ENCODE assay signal across 9 cellular contexts in genomic region chr2:12965540-12966269, GRCh38.
A peak's percentile ranks its signal among the peaks of the same experiment; 100 is the strongest.
DNase-seq lines count a peak whose midpoint lies in the region; ATAC-seq and TF ChIP-seq lines count a peak whose summit lies in the region.
"Had no signal": no experiment of that assay in that cellular context is flagged by ENCODE, and none has a peak within 500 bp of the region (broad histone marks: within the 10 kb centered on the region; RNA-seq: fewer than 3 reads in every experiment).

No MANE protein-coding gene starts in this region.

- intact Hi-C loops in PC-3 (cut with micrococcal nuclease) (no loop called here), thyroid gland (cut with DNase I) (no loop called here)

- H3K27ac Mint-ChIP-seq in endothelial cell (ENCODE audit: unreplicated experiment), result peak overlapping the region; percentile 38

- no peaks in the 10 kb centered on the region for H3K9me3 ChIP-seq in PC-3 (ENCODE audit: low read length)
- H3K9me3 ChIP-seq in thyroid gland, result no peaks in the 10 kb centered on the region
- H3K9me3 ChIP-seq in Karpas-422 (ENCODE audit: low read length), result no peaks in the 10 kb centered on the region

- CTCF ChIA-PET in PC-3 (lab: Charles Lee), result interaction anchor here (1.0 kb wide), 1 partner anchor 41 kb away, joined by 4 read pairs; no protein-coding TSS in a partner anchor

- H2AFZ ChIP-seq in PC-3 (ENCODE audit: low read length), result no peak overlapping the region
- no peak overlapping the region for H2AFZ ChIP-seq in Karpas-422 (ENCODE audit: low read length)
- H2AFZ ChIP-seq: parathyroid adenoma had no signal

- H4K20me1 ChIP-seq in PC-3 (ENCODE audit: low read length) (no peaks in the 10 kb centered on the region), Karpas-422 (ENCODE audit: insufficient read depth, low read depth, low read length) (no peaks in the 10 kb centered on the region)

- H3K4me3 Mint-ChIP-seq in endothelial cell (ENCODE audit: unreplicated experiment), result no peak overlapping the region

- H3K4me2 ChIP-seq in PC-3 (ENCODE audit: low read length), result peak overlapping the region; percentile 7; the same call in 1 of the 2 replicates
- H3K4me2 ChIP-seq in Karpas-422 (ENCODE audit: low read depth, low read length, poor library complexity, severe bottlenecking), result no peak overlapping the region

- no peaks in the 10 kb centered on the region for H3K9me2 ChIP-seq in PC-3 (replicated peaks; ENCODE audit: low read length)
- H3K9me2 ChIP-seq in Karpas-422 (replicated peaks; ENCODE audit: insufficient read depth, low read length), result no peaks in the 10 kb centered on the region

- peaks cover 3% of the 10 kb centered on the region for H3K27me3 Mint-ChIP-seq in endothelial cell (ENCODE audit: unreplicated experiment)

- TF ChIP-seq CTCF in PC-3 (conservative IDR thresholded peaks at IDR 0.05; ENCODE audit: low read depth, low read length), result no peak
- no peak for TF ChIP-seq CTCF in endothelial cell (IDR thresholded peaks at IDR 0.05; ENCODE audit: unreplicated experiment)
- no peak for TF ChIP-seq CTCF in thyroid gland (IDR thresholded peaks at IDR 0.05)

- no peaks in the 10 kb centered on the region for H3K36me3 Mint-ChIP-seq in endothelial cell (ENCODE audit: low read depth, unreplicated experiment)

- H3K9me3 Mint-ChIP-seq in endothelial cell (ENCODE audit: unreplicated experiment), result no peaks in the 10 kb centered on the region

- H3K27ac ChIP-seq in PC-3 (ENCODE audit: low read length), result no peak overlapping the region
- H3K27ac ChIP-seq in thyroid gland, result no peak overlapping the region
- no peak overlapping the region for H3K27ac ChIP-seq in Karpas-422 (ENCODE audit: low read length)
- H3K27ac ChIP-seq: parathyroid adenoma had no signal

- TF ChIP-seq POLR2A in thyroid gland (IDR thresholded peaks at IDR 0.05), result no peak

- POLR2A ChIA-PET in PC-3 (lab: Charles Lee; ENCODE audit: unreplicated experiment), result no interaction called here

- H3K27me3 ChIP-seq in PC-3 (ENCODE audit: low read length) (no peaks in the 10 kb centered on the region), thyroid gland (no peaks in the 10 kb centered on the region), Karpas-422 (ENCODE audit: low read length) (no peaks in the 10 kb centered on the region)

- H3K9ac ChIP-seq in PC-3 (ENCODE audit: low read length) (no peak overlapping the region), Karpas-422 (ENCODE audit: low read length) (no peak overlapping the region)
- H3K9ac ChIP-seq: parathyroid adenoma had no signal

- no peaks in the 10 kb centered on the region for H3F3A ChIP-seq in PC-3 (ENCODE audit: low read length, unreplicated experiment)

- peak; percentile 50 for DNase-seq in NCI-H748 (lab: John Stamatoyannopoulos, UW; ENCODE audit: unreplicated experiment)
- DNase-seq in NCI-H748 treated with DMSO at 0.1 percent for 48 hours (lab: John Stamatoyannopoulos, UW), result no peak
- DNase-seq in PC-3, result peak; percentile 72
- DNase-seq in endothelial cell (ENCODE audit: low spot score), result no peak
- DNase-seq in renal cortical epithelial cell (ENCODE audit: low read depth), result peak; percentile 72
- DNase-seq in thyroid gland, result no peak
- no peak for DNase-seq in islet precursor cell
- DNase-seq in Karpas-422, result no peak

- ATAC-seq in PC-3, result peak; percentile 93

- H3K4me3 ChIP-seq in PC-3 (ENCODE audit: low read length) (no peak overlapping the region), thyroid gland (replicated peaks in 1 of 3) (no peak overlapping the region), Karpas-422 (ENCODE audit: low read length) (no peak overlapping the region)

- H3K79me2 ChIP-seq in PC-3 (ENCODE audit: low read length) (no peaks in the 10 kb centered on the region), Karpas-422 (ENCODE audit: low read length) (no peaks in the 10 kb centered on the region)
- H3K79me2 ChIP-seq: parathyroid adenoma had no signal

- peaks cover 11% of the 10 kb centered on the region for H3K4me1 ChIP-seq in PC-3 (ENCODE audit: insufficient read depth, low read length)
- H3K4me1 ChIP-seq in thyroid gland, result no peaks in the 10 kb centered on the region
- H3K4me1 ChIP-seq in Karpas-422 (ENCODE audit: low read length), result no peaks in the 10 kb centered on the region
- H3K4me1 ChIP-seq: parathyroid adenoma had no signal

- BruUV-seq in PC-3 (replicated peaks; lab: Mats Ljungman, UMichigan), result no TSS peak

- peaks cover 6% of the 10 kb centered on the region for H3K4me1 Mint-ChIP-seq in endothelial cell (ENCODE audit: unreplicated experiment)

- H3K36me3 ChIP-seq in PC-3 (ENCODE audit: low read depth, low read length) (no peaks in the 10 kb centered on the region), thyroid gland (no peaks in the 10 kb centered on the region), Karpas-422 (ENCODE audit: insufficient read depth, low read length) (no peaks in the 10 kb centered on the region)

Comparison
In these comparisons a context has a peak if more than half of its experiments do, and no peak if none do; other contexts are left out.
1. DNase-seq: peak in NCI-H748 (single experiment), PC-3 (single experiment) and renal cortical epithelial cell (single experiment); none in NCI-H748 treated with DMSO at 0.1 percent for 48 hours (single experiment), endothelial cell (single experiment), thyroid gland (0 of 2), islet precursor cell (single experiment) and Karpas-422 (single experiment).